In genomic region chr4:2006956-2007653, GRCh38 we compare ENCODE assay signal across 10 cellular contexts. TPM values are rescaled to one million over a fixed set of nuclear protein-coding genes. Genes with fewer than 3 reads are reported as not detected.
A peak's percentile ranks its signal among the peaks of the same experiment; 100 is the strongest.
DNase-seq lines count a peak whose midpoint lies in the region; ATAC-seq, FAIRE-seq and TF ChIP-seq lines count a peak whose summit lies in the region.
"Had no signal": no experiment of that assay in that cellular context is flagged by ENCODE, and none has a peak within 500 bp of the region (broad histone marks: within the 10 kb centered on the region; RNA-seq: fewer than 3 reads in every experiment).

No MANE protein-coding gene starts in this region.

- TF ChIP-seq POLR2A in A549 (IDR thresholded peaks at IDR 0.05; ENCODE audit: low read length) = no peak
- TF ChIP-seq POLR2A in K562 (conservative IDR thresholded peaks at IDR 0.05) = no peak

- in situ Hi-C loops in K562 (cut with MboI) = no loop called here

- H3K27me3 ChIP-seq in HUES48 (ENCODE audit: control insufficient read depth, insufficient read depth, low read length) (peaks cover 6% of the 10 kb centered on the region), K562 (ENCODE audit: control insufficient read depth in 2 of 2, insufficient read depth in 2 of 2, low read length in 2 of 2) (no peaks in the 10 kb centered on the region), mesendoderm (ENCODE audit: insufficient read depth, low read length, poor library complexity) (no peaks in the 10 kb centered on the region)
- H3K27me3 ChIP-seq: foreskin keratinocyte had no signal

- H3K18ac ChIP-seq in mesendoderm (ENCODE audit: low read length) = no peak overlapping the region

- H3K4me3 ChIP-seq in A549 (peak overlapping the region; percentile 88; the same call in 2 of the 3 replicates), HUES48 (ENCODE audit: low read depth, low read length) (peak overlapping the region; percentile 98), K562 (peak overlapping the region; percentile 89), mesendoderm (ENCODE audit: low read length) (no peak overlapping the region)

- ATAC-seq in A549 (no peak), K562 (peak; percentile 31), HG02798 (IDR thresholded peaks at IDR 0.05; ENCODE audit: poor library complexity, unreplicated experiment) (no peak)
- ATAC-seq: foreskin keratinocyte had no signal

- no peak overlapping the region for H3K23ac ChIP-seq in mesendoderm (ENCODE audit: low read length)

- no peak for TF ChIP-seq EP300 in A549 (IDR thresholded peaks at IDR 0.05)
- no peak for TF ChIP-seq EP300 in K562 (IDR thresholded peaks at IDR 0.05; ENCODE audit: low read length)

- peaks cover 22% of the 10 kb centered on the region for H4K20me1 ChIP-seq in K562 (replicated peaks; ENCODE audit: control insufficient read depth, insufficient read depth, low read length)

- H3K9me1 ChIP-seq in K562 (ENCODE audit: control insufficient read depth, insufficient read depth, low read length) = no peaks in the 10 kb centered on the region

- intact Hi-C loops in K562 (cut with micrococcal nuclease) = loop anchor here (5.0 kb wide), 1 partner anchor 35 kb away; a partner anchor contains a TSS

- H3K56ac ChIP-seq in mesendoderm (ENCODE audit: low read length) = peak overlapping the region; percentile 100

- H3K27ac ChIP-seq in A549 (no peak overlapping the region), HUES48 (ENCODE audit: low read depth, low read length) (no peak overlapping the region), K562 (ENCODE audit: extremely low read depth, low read depth, low read length) (no peak overlapping the region; the same call in 2 of the 3 replicates), mesendoderm (ENCODE audit: low read depth, low read length) (no peak overlapping the region)
- H3K27ac ChIP-seq: foreskin keratinocyte had no signal

- H3K4ac ChIP-seq in mesendoderm (ENCODE audit: low read depth, low read length) = no peak overlapping the region

- WGBS in A549 (ENCODE audit: missing lambda C conversion rate) = 80% methylated on average over 15 of the region's 15 CpGs
- 13% methylated on average over 14 of the region's 15 CpGs for WGBS in K562 (ENCODE audit: insufficient coverage, low coverage, missing lambda C conversion rate)
- WGBS in mesendoderm (ENCODE audit: extremely low coverage, insufficient coverage, low lambda C conversion rate) = no CpG with 5 or more reads among the region's 15 CpGs

- H2BK5ac ChIP-seq in mesendoderm (ENCODE audit: low read length) = no peak overlapping the region

- no peak for DNase-seq in A549 (ENCODE audit: low read depth in 1 of 2, low spot score in 1 of 2)
- DNase-seq in K562 (ENCODE audit: extremely low read depth in 1 of 4, low spot score in 3 of 4) = peak in 1 of 4 experiments; percentile 69
- DNase-seq in mesendoderm = no peak
- no peak for DNase-seq in stimulated activated CD8-positive, alpha-beta memory T cell treated with anti-CD3 and anti-CD28 coated beads, Interleukin-4, amount 100 ng/mL, for 48 hours
- DNase-seq in AG08395 (ENCODE audit: low spot score) = no peak
- no peak for DNase-seq in DMS114 treated with DMSO at 0.1 percent for 48 hours (lab: John Stamatoyannopoulos, UW; ENCODE audit: unreplicated experiment)
- DNase-seq: RPMI8226 had no signal

- H2AK5ac ChIP-seq in mesendoderm (ENCODE audit: low read length) = no peak overlapping the region

- CTCF ChIA-PET in A549 (lab: Yijun Ruan, JAX) = no interaction called here
- CTCF ChIA-PET in K562 (lab: Yijun Ruan, JAX; ENCODE audit: low intra/inter-chr PET ratio) = no interaction called here

- H3K9me3 ChIP-seq in A549 (no peaks in the 10 kb centered on the region), HUES48 (ENCODE audit: control insufficient read depth, insufficient read depth, low read length) (no peaks in the 10 kb centered on the region), K562 (replicated peaks; ENCODE audit: control insufficient read depth, insufficient read depth, low read depth, low read length) (no peaks in the 10 kb centered on the region)

- POLR2A ChIA-PET in A549 (lab: Yijun Ruan, JAX) (no interaction called here), K562 (lab: Yijun Ruan, JAX) (interaction anchor here (1.5 kb wide), 1 partner anchor 12 kb away, joined by 10 read pairs; no protein-coding TSS in a partner anchor)

- no peak overlapping the region for H4K5ac ChIP-seq in mesendoderm (ENCODE audit: low read length)

- peaks cover 24% of the 10 kb centered on the region for H3K36me3 ChIP-seq in HUES48 (ENCODE audit: control insufficient read depth, insufficient read depth, low read length)
- H3K36me3 ChIP-seq in K562 (ENCODE audit: control insufficient read depth, insufficient read depth, low read length) = peaks cover 44% of the 10 kb centered on the region
- H3K36me3 ChIP-seq in mesendoderm (ENCODE audit: control insufficient read depth, insufficient read depth, low read length) = no peaks in the 10 kb centered on the region

- H3K4me2 ChIP-seq in A549 = peak overlapping the region; percentile 91
- peak overlapping the region; percentile 100 for H3K4me2 ChIP-seq in K562 (ENCODE audit: insufficient read depth, low read length)
- H3K4me2 ChIP-seq in mesendoderm (ENCODE audit: low read length) = peak overlapping the region; percentile 17

- no peak overlapping the region for H2BK15ac ChIP-seq in mesendoderm (replicated peaks; ENCODE audit: low read depth)

- no peak overlapping the region for H4K8ac ChIP-seq in mesendoderm (ENCODE audit: low read depth, low read length)

- H3K79me1 ChIP-seq in mesendoderm (ENCODE audit: low read length) = peaks cover 16% of the 10 kb centered on the region

- no peak for TF ChIP-seq RAD21 in A549 (conservative IDR thresholded peaks at IDR 0.05 in 1 of 2, IDR thresholded peaks at IDR 0.05 in 1 of 2)
- TF ChIP-seq RAD21 in K562 (CRISPR knock-in tag; conservative IDR thresholded peaks at IDR 0.05 in 1 of 2, IDR thresholded peaks at IDR 0.05 in 1 of 2) = no peak

- H2BK120ac ChIP-seq in mesendoderm (ENCODE audit: low read depth, low read length) = no peak overlapping the region

- TF ChIP-seq CTCF in A549 (IDR thresholded peaks at IDR 0.05) (no peak), K562 (IDR thresholded peaks at IDR 0.05 in 2 of 3, conservative IDR thresholded peaks at IDR 0.05 in 1 of 3; ENCODE audit: insufficient read depth in 2 of 3, low read depth in 1 of 3, low read length in 3 of 3) (no peak)

- H3K9ac ChIP-seq in HUES48 (ENCODE audit: low read depth, low read length) (no peak overlapping the region), K562 (ENCODE audit: insufficient read depth in 1 of 2, low read depth in 2 of 2, low read length in 2 of 2) (peak overlapping the region; percentile 68 to 100), mesendoderm (ENCODE audit: low read length) (peak overlapping the region; percentile 76)

- H2AFZ ChIP-seq in K562 (ENCODE audit: low read depth, low read length) = no peak overlapping the region

- FAIRE-seq in A549 (lab: Jason Lieb, UNC) = no peak
- FAIRE-seq in K562 (lab: Jason Lieb, UNC) = peak; percentile 70

- BruUV-seq in K562 (replicated peaks; lab: Mats Ljungman, UMichigan) = TSS peak; percentile 53

- H3K4me1 ChIP-seq in A549 = 0 out of 3 replicates have a peak, but pooled peaks cover 7% of the 10 kb centered on the region
- peaks cover 6% of the 10 kb centered on the region; the same call in 1 of the 2 replicates for H3K4me1 ChIP-seq in HUES48 (ENCODE audit: control insufficient read depth, insufficient read depth, low read length)
- H3K4me1 ChIP-seq in K562 (replicated peaks in 1 of 2; ENCODE audit: control insufficient read depth in 2 of 2, insufficient read depth in 2 of 2, low read length in 2 of 2) = peaks cover 15 to 28% of the 10 kb centered on the region in 2 experiments; a peak in 4 of 5 replicates
- H3K4me1 ChIP-seq in mesendoderm (ENCODE audit: control insufficient read depth, low read depth, low read length) = peaks cover 5% of the 10 kb centered on the region
- H3K4me1 ChIP-seq: foreskin keratinocyte had no signal

- H3K79me2 ChIP-seq in K562 (ENCODE audit: control insufficient read depth, insufficient read depth, low read length) = peaks cover 66% of the 10 kb centered on the region
- peaks cover 39% of the 10 kb centered on the region for H3K79me2 ChIP-seq in mesendoderm (ENCODE audit: control insufficient read depth, insufficient read depth, low read length)

RNA-seq across cellular contexts. Expression of gene NELFA, which starts 1.7 kb away (rescaled TPM):
- 9.3 and 11.1 TPM in 2 replicates for polyA plus RNA-seq in A549 (2011; rRNA removed)
- 27.2 and 28.3 TPM in 2 replicates for polyA plus RNA-seq in A549 (2012; cell fraction: cytosol; rRNA removed)
- polyA plus RNA-seq in A549 (2012; cell fraction: nucleus; rRNA removed) = 46.0 and 66.5 TPM in 2 replicates
- 17.0 to 18.3 TPM (median 17.1 TPM) in 3 replicates for polyA plus RNA-seq in A549 (2017; fragmentation: RNase III; extraction: RNeasy Plus Mini Kit Qiagen cat#74134 plus additional on column Dnase treatment)
- 5.4 and 5.9 TPM in 2 replicates for polyA minus RNA-seq in A549 (2011; rRNA and poly(A)+ RNA removed)
- total RNA-seq in K562 (2011; cell fraction: chromatin; rRNA removed; ENCODE audit: low replicate concordance) = 38.8 and 78.3 TPM in 2 replicates
- total RNA-seq in K562 (2011; cell fraction: nucleolus; rRNA removed) = 62.0 and 74.4 TPM in 2 replicates
- total RNA-seq in K562 (2011; cell fraction: nucleoplasm; rRNA removed) = 44.5 and 47.7 TPM in 2 replicates
- total RNA-seq in K562 (2014; rRNA removed) = 29.1 and 33.3 TPM in 2 replicates
- 10.6 and 12.0 TPM in 2 replicates for total RNA-seq in K562 (2014; rRNA removed; fragmentation: Illumina TruSeq; extraction: Trizol)
- total RNA-seq in K562 (2015; rRNA removed; fragmentation: Illumina TruSeq; extraction: Trizol) = 16.4 and 18.9 TPM in 2 replicates
- total RNA-seq in K562 (2021) = 59.6 and 63.0 TPM in 2 replicates
- 12.9 and 28.3 TPM in 2 replicates for polyA plus RNA-seq in K562 (2011; rRNA removed)
- polyA plus RNA-seq in K562 (2011; cell fraction: cytosol; rRNA removed) = 19.0 and 31.9 TPM in 2 replicates
- polyA plus RNA-seq in K562 (2011; cell fraction: nucleus; rRNA removed) = 59.7 and 83.0 TPM in 2 replicates
- polyA plus RNA-seq in K562 (2012) = 44.5 and 46.5 TPM in 2 replicates
- 14.8 and 32.1 TPM in 2 replicates for polyA plus RNA-seq in K562 (2014; fragmentation: Illumina TruSeq; extraction: Trizol)
- polyA plus RNA-seq in K562 (2014; fragmentation: Nextera tagmentation; extraction: Ambion mirVana) = 1 to 10 TPM in 1 of 2 experiments, under 1 TPM in 1; 0.76 to 1.4 TPM
- 33.6 and 36.5 TPM in 2 replicates for polyA plus RNA-seq in K562 (2014; rRNA removed)
- 7.8 and 9.9 TPM in 2 replicates for polyA minus RNA-seq in K562 (2011; rRNA and poly(A)+ RNA removed)
- 26.9 and 38.7 TPM in 2 replicates for polyA minus RNA-seq in K562 (2011; cell fraction: cytosol; rRNA and poly(A)+ RNA removed)
- 48.3 and 117 TPM in 2 replicates for polyA minus RNA-seq in K562 (2011; cell fraction: nucleus; rRNA and poly(A)+ RNA removed)
- 40.5 TPM for polyA plus RNA-seq in mesendoderm (2013, experiment 1 of 2)
- polyA plus RNA-seq in mesendoderm (2013, experiment 2 of 2) = 39.0 TPM

RNA-seq across cellular contexts. Expression of gene NAT8L, which starts 52.0 kb away (rescaled TPM):
- polyA plus RNA-seq in A549 (2011; rRNA removed) = 2.6 and 3.8 TPM in 2 replicates
- 7.5 and 9.1 TPM in 2 replicates for polyA plus RNA-seq in A549 (2012; cell fraction: cytosol; rRNA removed)
- 21.8 and 25.9 TPM in 2 replicates for polyA plus RNA-seq in A549 (2012; cell fraction: nucleus; rRNA removed)
- 7.7 to 8.2 TPM (median 8.2 TPM) in 3 replicates for polyA plus RNA-seq in A549 (2017; fragmentation: RNase III; extraction: RNeasy Plus Mini Kit Qiagen cat#74134 plus additional on column Dnase treatment)
- 6.8 and 8.0 TPM in 2 replicates for polyA minus RNA-seq in A549 (2011; rRNA and poly(A)+ RNA removed)
- 10.2 and 23.1 TPM in 2 replicates for total RNA-seq in K562 (2011; cell fraction: chromatin; rRNA removed; ENCODE audit: low replicate concordance)
- total RNA-seq in K562 (2011; cell fraction: nucleolus; rRNA removed) = 12.9 and 15.8 TPM in 2 replicates
- 10.6 and 15.3 TPM in 2 replicates for total RNA-seq in K562 (2011; cell fraction: nucleoplasm; rRNA removed)
- total RNA-seq in K562 (2014; rRNA removed) = 3.8 and 5.3 TPM in 2 replicates
- total RNA-seq in K562 (2014; rRNA removed; fragmentation: Illumina TruSeq; extraction: Trizol) = 0.62 and 0.67 TPM in 2 replicates
- 1.5 and 1.7 TPM in 2 replicates for total RNA-seq in K562 (2015; rRNA removed; fragmentation: Illumina TruSeq; extraction: Trizol)
- 9.5 and 11.0 TPM in 2 replicates for total RNA-seq in K562 (2021)
- 3.9 and 4.9 TPM in 2 replicates for polyA plus RNA-seq in K562 (2011; rRNA removed)
- polyA plus RNA-seq in K562 (2011; cell fraction: cytosol; rRNA removed) = 7.9 and 9.1 TPM in 2 replicates
- 19.1 and 19.2 TPM in 2 replicates for polyA plus RNA-seq in K562 (2011; cell fraction: nucleus; rRNA removed)
- 4.7 and 7.3 TPM in 2 replicates for polyA plus RNA-seq in K562 (2012)
- 1.5 and 3.1 TPM in 2 replicates for polyA plus RNA-seq in K562 (2014; fragmentation: Illumina TruSeq; extraction: Trizol)
- polyA plus RNA-seq in K562 (2014; fragmentation: Nextera tagmentation; extraction: Ambion mirVana) = under 1 TPM; 0.06 to 0.07 TPM
- polyA plus RNA-seq in K562 (2014; rRNA removed) = 2.9 and 3.7 TPM in 2 replicates
- polyA minus RNA-seq in K562 (2011; rRNA and poly(A)+ RNA removed) = 39.8 and 58.5 TPM in 2 replicates
- 7.1 and 7.3 TPM in 2 replicates for polyA minus RNA-seq in K562 (2011; cell fraction: cytosol; rRNA and poly(A)+ RNA removed)
- polyA minus RNA-seq in K562 (2011; cell fraction: nucleus; rRNA and poly(A)+ RNA removed) = 4.3 TPM in 2 replicates
- polyA plus RNA-seq in mesendoderm (2013, experiment 1 of 2) = 1.2 TPM
- 1.2 TPM for polyA plus RNA-seq in mesendoderm (2013, experiment 2 of 2)
- total RNA-seq: foreskin keratinocyte had no signal

Comparison
In these comparisons a context has a peak if more than half of its experiments do, and no peak if none do; other contexts are left out.
1. H3K4me2 ChIP-seq: peak in every context shown above with its lines; median percentile 100 in K562; 91 in A549; 17 in mesendoderm.
2. Of the 35 proteins assayed by ChIP-seq in both K562 and A549: peak only in K562: CEBPB and MAX; only in A549: none; in both: none; in neither: 31; mixed calls (peak in some experiments, not most) for 2.